ENCODE assay signal across 1 cellular context in the genomic region with DNA sequence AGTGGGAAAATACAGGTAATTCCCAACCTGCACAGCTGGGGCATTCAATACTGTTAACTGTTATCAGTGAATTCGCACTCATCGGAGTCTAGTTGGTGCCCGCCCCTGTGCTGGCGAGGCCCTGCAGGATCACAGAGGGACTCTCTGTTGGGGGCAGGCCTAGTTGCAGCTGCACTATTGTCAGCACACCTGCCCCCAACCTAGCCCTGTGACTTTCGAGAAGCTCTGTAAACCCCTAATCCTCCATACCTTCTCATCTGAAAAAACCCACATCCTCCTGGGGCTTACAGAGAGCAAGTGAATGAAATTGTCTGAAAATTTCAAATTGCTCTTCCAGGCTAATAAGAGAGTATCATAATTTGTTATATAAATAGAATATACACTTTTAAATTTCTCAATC.
A peak's percentile ranks its signal among the peaks of the same experiment; 100 is the strongest.
TF ChIP-seq lines count a peak whose summit lies in the region.

No MANE protein-coding gene starts in this region.

TF ChIP-seq in GM12878, 131 proteins besides CTCF, POLR2A, EP300 and RAD21 (continued from another document):
- TF ChIP-seq, protein P1, sequence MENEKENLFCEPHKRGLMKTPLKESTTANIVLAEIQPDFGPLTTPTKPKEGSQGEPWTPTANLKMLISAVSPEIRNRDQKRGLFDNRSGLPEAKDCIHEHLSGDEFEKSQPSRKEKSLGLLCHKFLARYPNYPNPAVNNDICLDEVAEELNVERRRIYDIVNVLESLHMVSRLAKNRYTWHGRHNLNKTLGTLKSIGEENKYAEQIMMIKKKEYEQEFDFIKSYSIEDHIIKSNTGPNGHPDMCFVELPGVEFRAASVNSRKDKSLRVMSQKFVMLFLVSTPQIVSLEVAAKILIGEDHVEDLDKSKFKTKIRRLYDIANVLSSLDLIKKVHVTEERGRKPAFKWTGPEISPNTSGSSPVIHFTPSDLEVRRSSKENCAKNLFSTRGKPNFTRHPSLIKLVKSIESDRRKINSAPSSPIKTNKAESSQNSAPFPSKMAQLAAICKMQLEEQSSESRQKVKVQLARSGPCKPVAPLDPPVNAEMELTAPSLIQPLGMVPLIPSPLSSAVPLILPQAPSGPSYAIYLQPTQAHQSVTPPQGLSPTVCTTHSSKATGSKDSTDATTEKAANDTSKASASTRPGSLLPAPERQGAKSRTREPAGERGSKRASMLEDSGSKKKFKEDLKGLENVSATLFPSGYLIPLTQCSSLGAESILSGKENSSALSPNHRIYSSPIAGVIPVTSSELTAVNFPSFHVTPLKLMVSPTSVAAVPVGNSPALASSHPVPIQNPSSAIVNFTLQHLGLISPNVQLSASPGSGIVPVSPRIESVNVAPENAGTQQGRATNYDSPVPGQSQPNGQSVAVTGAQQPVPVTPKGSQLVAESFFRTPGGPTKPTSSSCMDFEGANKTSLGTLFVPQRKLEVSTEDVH (IDR thresholded peaks at IDR 0.05; ENCODE audit: low read depth, partially characterized antibody): no peak
- TF ChIP-seq SIN3A (IDR thresholded peaks at IDR 0.05; ENCODE audit: low read depth, low read length): no peak
- TF ChIP-seq, protein P2, sequence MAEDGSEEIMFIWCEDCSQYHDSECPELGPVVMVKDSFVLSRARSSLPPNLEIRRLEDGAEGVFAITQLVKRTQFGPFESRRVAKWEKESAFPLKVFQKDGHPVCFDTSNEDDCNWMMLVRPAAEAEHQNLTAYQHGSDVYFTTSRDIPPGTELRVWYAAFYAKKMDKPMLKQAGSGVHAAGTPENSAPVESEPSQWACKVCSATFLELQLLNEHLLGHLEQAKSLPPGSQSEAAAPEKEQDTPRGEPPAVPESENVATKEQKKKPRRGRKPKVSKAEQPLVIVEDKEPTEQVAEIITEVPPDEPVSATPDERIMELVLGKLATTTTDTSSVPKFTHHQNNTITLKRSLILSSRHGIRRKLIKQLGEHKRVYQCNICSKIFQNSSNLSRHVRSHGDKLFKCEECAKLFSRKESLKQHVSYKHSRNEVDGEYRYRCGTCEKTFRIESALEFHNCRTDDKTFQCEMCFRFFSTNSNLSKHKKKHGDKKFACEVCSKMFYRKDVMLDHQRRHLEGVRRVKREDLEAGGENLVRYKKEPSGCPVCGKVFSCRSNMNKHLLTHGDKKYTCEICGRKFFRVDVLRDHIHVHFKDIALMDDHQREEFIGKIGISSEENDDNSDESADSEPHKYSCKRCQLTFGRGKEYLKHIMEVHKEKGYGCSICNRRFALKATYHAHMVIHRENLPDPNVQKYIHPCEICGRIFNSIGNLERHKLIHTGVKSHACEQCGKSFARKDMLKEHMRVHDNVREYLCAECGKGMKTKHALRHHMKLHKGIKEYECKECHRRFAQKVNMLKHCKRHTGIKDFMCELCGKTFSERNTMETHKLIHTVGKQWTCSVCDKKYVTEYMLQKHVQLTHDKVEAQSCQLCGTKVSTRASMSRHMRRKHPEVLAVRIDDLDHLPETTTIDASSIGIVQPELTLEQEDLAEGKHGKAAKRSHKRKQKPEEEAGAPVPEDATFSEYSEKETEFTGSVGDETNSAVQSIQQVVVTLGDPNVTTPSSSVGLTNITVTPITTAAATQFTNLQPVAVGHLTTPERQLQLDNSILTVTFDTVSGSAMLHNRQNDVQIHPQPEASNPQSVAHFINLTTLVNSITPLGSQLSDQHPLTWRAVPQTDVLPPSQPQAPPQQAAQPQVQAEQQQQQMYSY (CRISPR knock-in tag; IDR thresholded peaks at IDR 0.05): no peak
- no peak for TF ChIP-seq HCFC1 (IDR thresholded peaks at IDR 0.05; ENCODE audit: low read length)
- peak; percentile 89; the same call in 1 of the 2 replicates for TF ChIP-seq TCF3 (IDR thresholded peaks at IDR 0.05; ENCODE audit: borderline replicate concordance, insufficient read depth, low read depth, low read length)
- TF ChIP-seq, protein P3, sequence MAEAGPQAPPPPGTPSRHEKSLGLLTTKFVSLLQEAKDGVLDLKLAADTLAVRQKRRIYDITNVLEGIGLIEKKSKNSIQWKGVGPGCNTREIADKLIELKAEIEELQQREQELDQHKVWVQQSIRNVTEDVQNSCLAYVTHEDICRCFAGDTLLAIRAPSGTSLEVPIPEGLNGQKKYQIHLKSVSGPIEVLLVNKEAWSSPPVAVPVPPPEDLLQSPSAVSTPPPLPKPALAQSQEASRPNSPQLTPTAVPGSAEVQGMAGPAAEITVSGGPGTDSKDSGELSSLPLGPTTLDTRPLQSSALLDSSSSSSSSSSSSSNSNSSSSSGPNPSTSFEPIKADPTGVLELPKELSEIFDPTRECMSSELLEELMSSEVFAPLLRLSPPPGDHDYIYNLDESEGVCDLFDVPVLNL (IDR thresholded peaks at IDR 0.05; ENCODE audit: low read depth, low read length): no peak
- TF ChIP-seq EZH2 (IDR thresholded peaks at IDR 0.05; ENCODE audit: borderline replicate concordance, control insufficient read depth, low read depth, low read length): no peak
- TF ChIP-seq, protein P4, sequence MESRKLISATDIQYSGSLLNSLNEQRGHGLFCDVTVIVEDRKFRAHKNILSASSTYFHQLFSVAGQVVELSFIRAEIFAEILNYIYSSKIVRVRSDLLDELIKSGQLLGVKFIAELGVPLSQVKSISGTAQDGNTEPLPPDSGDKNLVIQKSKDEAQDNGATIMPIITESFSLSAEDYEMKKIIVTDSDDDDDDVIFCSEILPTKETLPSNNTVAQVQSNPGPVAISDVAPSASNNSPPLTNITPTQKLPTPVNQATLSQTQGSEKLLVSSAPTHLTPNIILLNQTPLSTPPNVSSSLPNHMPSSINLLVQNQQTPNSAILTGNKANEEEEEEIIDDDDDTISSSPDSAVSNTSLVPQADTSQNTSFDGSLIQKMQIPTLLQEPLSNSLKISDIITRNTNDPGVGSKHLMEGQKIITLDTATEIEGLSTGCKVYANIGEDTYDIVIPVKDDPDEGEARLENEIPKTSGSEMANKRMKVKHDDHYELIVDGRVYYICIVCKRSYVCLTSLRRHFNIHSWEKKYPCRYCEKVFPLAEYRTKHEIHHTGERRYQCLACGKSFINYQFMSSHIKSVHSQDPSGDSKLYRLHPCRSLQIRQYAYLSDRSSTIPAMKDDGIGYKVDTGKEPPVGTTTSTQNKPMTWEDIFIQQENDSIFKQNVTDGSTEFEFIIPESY (IDR thresholded peaks at IDR 0.05): no peak
- TF ChIP-seq BHLHE40 (IDR thresholded peaks at IDR 0.05; ENCODE audit: borderline replicate concordance in 1 of 2, low read depth in 2 of 2, low read length in 1 of 2): peak in 1 of 2 experiments; percentile 61; a peak in 2 of 4 replicates
- no peak for TF ChIP-seq STAT1 (conservative IDR thresholded peaks at IDR 0.05)
- TF ChIP-seq MYC (IDR thresholded peaks at IDR 0.05; ENCODE audit: insufficient read depth, insufficient read length, insufficient replicate concordance, low read length, severe bottlenecking): no peak
- TF ChIP-seq FOXM1 (IDR thresholded peaks at IDR 0.05; ENCODE audit: low read depth, low read length): no peak; the same call in 1 of the 2 replicates
- peak; percentile 68 for TF ChIP-seq EED (IDR thresholded peaks at IDR 0.05; ENCODE audit: low read depth)
- TF ChIP-seq SMC3 (IDR thresholded peaks at IDR 0.05; ENCODE audit: borderline replicate concordance, low read length): peak; percentile 5; the same call in 1 of the 2 replicates
- no peak for TF ChIP-seq KLF5 (IDR thresholded peaks at IDR 0.05; ENCODE audit: partially characterized antibody)
- no peak for TF ChIP-seq PML (IDR thresholded peaks at IDR 0.05; ENCODE audit: low read length)
